In the genomic region with DNA sequence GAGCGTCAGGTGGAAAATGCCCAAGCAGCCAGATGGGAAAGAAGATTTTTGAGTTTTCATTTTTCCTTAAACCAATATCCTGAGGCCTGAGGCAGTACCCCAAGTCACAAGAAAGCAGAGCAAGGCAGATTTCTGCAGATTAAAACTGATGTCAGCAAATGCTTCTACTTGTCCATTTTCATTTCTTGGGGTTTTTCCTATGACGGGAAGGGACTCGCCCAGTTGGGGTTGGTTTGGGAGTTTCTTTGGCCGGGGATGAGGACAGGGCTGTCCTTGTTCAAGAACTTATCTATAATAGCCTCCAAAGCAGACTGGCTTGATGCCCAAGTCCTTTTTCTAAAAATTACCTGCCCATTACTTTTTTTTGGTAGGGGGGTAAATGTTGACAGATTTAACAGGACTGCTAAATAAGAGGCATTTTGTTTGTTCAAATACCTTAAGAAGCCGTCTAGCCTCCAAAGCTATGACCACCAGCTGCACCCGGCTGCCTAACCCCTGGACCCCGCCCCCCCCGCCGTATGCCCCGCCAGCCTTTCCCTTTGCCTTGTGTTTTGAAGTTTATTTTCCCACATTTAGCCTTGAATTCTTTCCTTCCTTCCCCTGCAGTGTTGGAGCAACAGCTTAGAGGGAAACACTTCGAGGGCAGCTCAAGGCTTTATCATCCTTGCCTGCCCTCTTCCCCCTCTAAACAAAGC, we compare ENCODE assay signal across 10 cellular contexts. TPM values are rescaled to one million over a fixed set of nuclear protein-coding genes. Genes with fewer than 3 reads are reported as not detected.
A peak's percentile ranks its signal among the peaks of the same experiment; 100 is the strongest.
DNase-seq lines count a peak whose midpoint lies in the region; ATAC-seq and TF ChIP-seq lines count a peak whose summit lies in the region.
"Had no signal": no experiment of that assay in that cellular context is flagged by ENCODE, and none has a peak within 500 bp of the region (broad histone marks: within the 10 kb centered on the region; RNA-seq: fewer than 3 reads in every experiment).

No MANE protein-coding gene starts in this region.

- no peaks in the 10 kb centered on the region for H3K36me3 ChIP-seq in CD8-positive, alpha-beta T cell (ENCODE audit: insufficient read depth, low read length)
- 0 out of 2 replicates have a peak, but pooled peaks cover under 1% of the 10 kb centered on the region for H3K36me3 ChIP-seq in KOPT-K1 (ENCODE audit: insufficient read depth, low read length)

- H3K9me3 ChIP-seq in CD8-positive, alpha-beta T cell (ENCODE audit: low read length) = no peaks in the 10 kb centered on the region
- H3K9me3 ChIP-seq in KOPT-K1 (ENCODE audit: insufficient read depth, low read length, poor library complexity, severe bottlenecking) = no peaks in the 10 kb centered on the region

- no peak for DNase-seq in CD8-positive, alpha-beta T cell
- no peak for DNase-seq in central memory CD8-positive, alpha-beta T cell (ENCODE audit: low spot score in 2 of 2)
- DNase-seq in neural crest cell (ENCODE audit: low read depth, low spot score) (no peak), DMS114 treated with DMSO at 0.1 percent for 48 hours (lab: John Stamatoyannopoulos, UW; ENCODE audit: unreplicated experiment) (no peak), cerebellum (ENCODE audit: low spot score) (no peak), nucleus accumbens (lab: John Stamatoyannopoulos, UW) (no peak), ACHN (no peak)
- DNase-seq: NCI-H187 treated with DMSO at 0.1 percent for 48 hours had no signal

- peaks cover 39% of the 10 kb centered on the region for H3K4me1 ChIP-seq in CD8-positive, alpha-beta T cell (ENCODE audit: insufficient read depth, low read length)

- intact Hi-C loops in CD8-positive, alpha-beta T cell (cut with DNase I, micrococcal nuclease) = loop anchor here in 1 of 2 experiments (2.0 kb wide), 1 partner anchor 112 kb away; a partner anchor contains a TSS

- H3K27ac ChIP-seq in CD8-positive, alpha-beta T cell (ENCODE audit: low read depth, low read length) = no peak overlapping the region
- peak overlapping the region; percentile 90 for H3K27ac ChIP-seq in KOPT-K1 (ENCODE audit: low read depth, low read length, poor library complexity, severe bottlenecking)

- CTCF ChIA-PET in CD8-positive, alpha-beta T cell (lab: Charles Lee) = interaction anchor here (1.0 to 1.1 kb wide), 2 partner anchors 39 to 53 kb away, joined by 3 read pairs; no protein-coding TSS in a partner anchor

- no peak for TF ChIP-seq CTCF in CD8-positive, alpha-beta T cell (IDR thresholded peaks at IDR 0.05)
- no peak for TF ChIP-seq CTCF in neural crest cell (conservative IDR thresholded peaks at IDR 0.05)

- POLR2A ChIA-PET in CD8-positive, alpha-beta T cell (lab: Charles Lee) = no interaction called here

- peaks cover 48% of the 10 kb centered on the region for H3K4me1 Mint-ChIP-seq in CD8-positive, alpha-beta T cell (ENCODE audit: low read depth)
- peaks cover 35% of the 10 kb centered on the region for H3K4me1 Mint-ChIP-seq in central memory CD8-positive, alpha-beta T cell
- H3K4me1 Mint-ChIP-seq in neural crest cell = peaks cover 83% of the 10 kb centered on the region

- no peaks in the 10 kb centered on the region for H3K27me3 ChIP-seq in CD8-positive, alpha-beta T cell (ENCODE audit: insufficient read depth, low read length)

- no peaks in the 10 kb centered on the region for H3K9me3 Mint-ChIP-seq in CD8-positive, alpha-beta T cell
- no peaks in the 10 kb centered on the region for H3K9me3 Mint-ChIP-seq in central memory CD8-positive, alpha-beta T cell
- H3K9me3 Mint-ChIP-seq in neural crest cell = no peaks in the 10 kb centered on the region

- in situ Hi-C loops in ACHN (cut with HindIII; ENCODE audit: low pct_ligation_motif_present, low pct_unique_long_range_greater_than_20kb, low sequenced_read_pairs) = no loop called here

- peak overlapping the region; percentile 81 for H3K4me3 Mint-ChIP-seq in CD8-positive, alpha-beta T cell
- peak overlapping the region; percentile 73 for H3K4me3 Mint-ChIP-seq in central memory CD8-positive, alpha-beta T cell
- H3K4me3 Mint-ChIP-seq in neural crest cell = peak overlapping the region; percentile 91
- H3K4me3 Mint-ChIP-seq: IgD-negative memory B cell had no signal

- no peak for ATAC-seq in CD8-positive, alpha-beta T cell
- no peak for ATAC-seq in central memory CD8-positive, alpha-beta T cell (replicated peaks; ENCODE audit: extremely low read depth, poor library complexity, severe bottlenecking)

- H3K27ac Mint-ChIP-seq in CD8-positive, alpha-beta T cell = peak overlapping the region; percentile 68
- peak overlapping the region; percentile 54 for H3K27ac Mint-ChIP-seq in central memory CD8-positive, alpha-beta T cell (ENCODE audit: low read depth)
- H3K27ac Mint-ChIP-seq in neural crest cell (ENCODE audit: unreplicated experiment) = no peak overlapping the region

- H3K27me3 Mint-ChIP-seq in CD8-positive, alpha-beta T cell (ENCODE audit: low read depth) = no peaks in the 10 kb centered on the region
- peaks cover 19% of the 10 kb centered on the region for H3K27me3 Mint-ChIP-seq in central memory CD8-positive, alpha-beta T cell
- peaks cover 17% of the 10 kb centered on the region for H3K27me3 Mint-ChIP-seq in neural crest cell (ENCODE audit: low read depth)

- no peak overlapping the region for H3K4me3 ChIP-seq in CD8-positive, alpha-beta T cell (ENCODE audit: low read depth, low read length)

- H3K36me3 Mint-ChIP-seq in CD8-positive, alpha-beta T cell = no peaks in the 10 kb centered on the region
- peaks cover 1% of the 10 kb centered on the region for H3K36me3 Mint-ChIP-seq in central memory CD8-positive, alpha-beta T cell (ENCODE audit: insufficient read depth)
- H3K36me3 Mint-ChIP-seq in neural crest cell (ENCODE audit: low read depth) = peaks cover 12% of the 10 kb centered on the region
- H3K36me3 Mint-ChIP-seq: IgD-negative memory B cell had no signal

RNA-seq across cellular contexts. Expression of a gene that starts 2.5 kb away (rescaled TPM):
- 1 to 10 TPM; 1.2 to 1.5 TPM for total RNA-seq in CD8-positive, alpha-beta T cell
- 30.4 and 32.7 TPM in 2 replicates for total RNA-seq in neural crest cell
- 0.27 TPM for total RNA-seq in cerebellum

Comparison
In these comparisons a context has a peak if more than half of its experiments do, and no peak if none do; other contexts are left out.
1. RNA of a gene that starts 2.5 kb away (total RNA-seq): 30.4 to 32.7 TPM in neural crest cell; 1.2 to 1.5 TPM in CD8-positive, alpha-beta T cell and 0.27 TPM in cerebellum (single experiment); every median in the first group is over 10 times any median in the second.
2. Peak in every context shown above with its lines, with median percentiles within 50 percentile points of each other: H3K4me3 Mint-ChIP-seq.